In genomic region chr2:128178650-128179460, GRCh38 we compare ENCODE assay signal across 8 cellular contexts.
DNase-seq lines count a peak whose midpoint lies in the region; ATAC-seq and TF ChIP-seq lines count a peak whose summit lies in the region.

No MANE protein-coding gene starts in this region.

- no peaks in the 10 kb centered on the region for H3K9me3 ChIP-seq in T-helper 17 cell (ENCODE audit: control insufficient read depth, low read length, poor library complexity, severe bottlenecking)

- H3K4me3 Mint-ChIP-seq in T-helper 17 cell: no peak overlapping the region

- intact Hi-C loops in left colon (cut with DNase I, micrococcal nuclease): loop anchor here in 1 of 2 donors (5.0 kb wide), 1 partner anchor 58 kb away; no protein-coding TSS in a partner anchor

- no peak overlapping the region for H3K4me3 ChIP-seq in cardiac fibroblast (replicated peaks in 1 of 2; ENCODE audit: low read depth in 2 of 2, low read length in 2 of 2)

- H3K27me3 Mint-ChIP-seq in T-helper 17 cell: no peaks in the 10 kb centered on the region

- peak; percentile 80 for ATAC-seq in T-helper 17 cell
- ATAC-seq in left colon: peak; percentile 94
- no peak for ATAC-seq in HG02970 (IDR thresholded peaks at IDR 0.05; ENCODE audit: low FRiP score, unreplicated experiment)

- peak overlapping the region; percentile 41 for H3K27ac Mint-ChIP-seq in T-helper 17 cell

- H3K4me1 Mint-ChIP-seq in T-helper 17 cell: peaks cover 6% of the 10 kb centered on the region

- peak; percentile 6 for DNase-seq in activated CD8-positive, alpha-beta memory T cell treated with anti-CD3 and anti-CD28 coated beads, Interleukin-2, amount 50 U/mL, for 24 hours (ENCODE audit: extremely low read depth)
- no peak for DNase-seq in activated CD8-positive, alpha-beta memory T cell treated with anti-CD3 and anti-CD28 coated beads for 24 hours
- DNase-seq in HS-27A (ENCODE audit: low read depth) (peak; percentile 26), T-helper 17 cell (peak in 1 of 3 donors; percentile 21), cardiac fibroblast (ENCODE audit: low read depth in 2 of 2) (peak; percentile 77 to 78), left colon (peak; percentile 54 to 73)
- peak; percentile 11 to 25 for DNase-seq in stimulated activated CD4-positive, alpha-beta T cell treated with anti-CD3 and anti-CD28 coated beads, Interleukin-4, amount 100 ng/mL, for 4 hours

- peak; percentile 82 for TF ChIP-seq CTCF in cardiac fibroblast (IDR thresholded peaks at IDR 0.05; ENCODE audit: low read depth, low read length)

- peaks cover 19% of the 10 kb centered on the region for H3K36me3 Mint-ChIP-seq in T-helper 17 cell (ENCODE audit: low read depth)
